13 cellular contexts compared by ENCODE assay signal in the genomic region with DNA sequence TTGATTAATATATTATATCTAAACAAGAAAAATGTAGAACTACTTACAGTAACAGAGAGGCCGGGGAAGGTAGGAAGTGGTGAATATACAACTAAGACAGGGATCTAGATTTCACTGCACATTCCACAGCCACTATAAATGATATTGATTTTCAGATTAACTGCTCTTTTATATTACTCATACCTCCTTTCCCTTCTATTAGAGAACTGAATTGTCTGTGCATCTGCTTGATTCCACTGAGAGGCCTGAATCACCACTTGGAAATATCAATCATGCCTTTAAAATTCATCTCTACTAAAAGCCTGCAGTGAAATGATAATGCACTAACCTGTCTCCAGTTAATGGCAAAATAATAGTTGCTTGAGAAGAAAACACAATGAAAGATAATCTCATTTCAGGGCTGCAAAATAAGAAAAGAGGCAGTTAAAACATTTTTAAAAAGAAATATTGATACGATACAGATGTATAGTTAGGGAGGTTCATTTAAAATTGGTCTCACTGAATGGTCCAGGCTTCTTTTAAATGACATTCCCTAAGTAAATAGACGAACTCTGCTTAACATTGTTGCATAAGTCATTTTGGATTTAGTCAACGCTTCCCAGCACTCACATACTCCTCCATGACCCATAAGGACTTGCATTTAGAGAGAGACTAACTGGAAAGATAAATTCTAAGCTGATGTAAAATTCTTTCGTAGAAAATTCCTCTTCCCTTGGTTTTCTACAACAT. TPM values are rescaled to one million over a fixed set of nuclear protein-coding genes. Genes with fewer than 3 reads are reported as not detected.
A peak's percentile ranks its signal among the peaks of the same experiment; 100 is the strongest.
DNase-seq lines count a peak whose midpoint lies in the region; ATAC-seq and TF ChIP-seq lines count a peak whose summit lies in the region.
"Had no signal": no experiment of that assay in that cellular context is flagged by ENCODE, and none has a peak within 500 bp of the region (broad histone marks: within the 10 kb centered on the region; RNA-seq: fewer than 3 reads in every experiment).

No MANE protein-coding gene starts in this region.

- no peak overlapping the region for H3K27ac ChIP-seq in AG04450 (ENCODE audit: low read depth, low read length)
- no peak overlapping the region for H3K27ac ChIP-seq in IMR-90 (ENCODE audit: insufficient read depth, low read length)
- H3K27ac ChIP-seq in muscle layer of duodenum (ENCODE audit: low read length): peak overlapping the region; percentile 90
- no peak overlapping the region for H3K27ac ChIP-seq in aorta (ENCODE audit: low read depth in 1 of 2, low read length in 2 of 2)
- H3K27ac ChIP-seq: SJCRH30 had no signal

- DNase-seq in AG04450 (ENCODE audit: low read depth, low spot score): no peak
- DNase-seq in IMR-90: peak; percentile 36
- no peak for DNase-seq in adipocyte (ENCODE audit: low read depth)
- DNase-seq in aorta: no peak
- no peak for DNase-seq in ureter (ENCODE audit: low spot score)
- no peak for DNase-seq in T1000 (lab: John Stamatoyannopoulos, UW)
- DNase-seq: activated naive CD8-positive, alpha-beta T cell treated with anti-CD3 and anti-CD28 coated beads, Interleukin-2, amount 10 ng/mL, durations not matched to agents 7 days and 5 days; C1 segment of cervical spinal cord; KBM-7; SJCRH30; stimulated activated naive CD4-positive, alpha-beta T cell treated with Interleukin-2 at 50 U/mL for 16 hours had no signal

- H2AFZ ChIP-seq in IMR-90 (replicated peaks; ENCODE audit: low read length, poor library complexity): no peak overlapping the region

- WGBS in IMR-90 (ENCODE audit: extremely low coverage in 2 of 2, insufficient read length in 1 of 2), 2 experiments: no CpG with 5 or more reads among the region's 5 CpGs
- 91 to 92% methylated on average over 5 of the region's 5 CpGs for WGBS in aorta, 2 donors

- no peak overlapping the region for H2AK9ac ChIP-seq in IMR-90 (replicated peaks; ENCODE audit: low read depth, low read length, poor library complexity)

- no peak overlapping the region for H4K5ac ChIP-seq in IMR-90 (ENCODE audit: low read depth, low read length)

- POLR2A ChIA-PET in AG04450 (lab: Yijun Ruan, JAX) (interaction anchor here (0.9 kb wide), 1 partner anchor 134 kb away, joined by 3 read pairs; no protein-coding TSS in a partner anchor), IMR-90 (lab: Charles Lee; ENCODE audit: unreplicated experiment) (no interaction called here)

- peaks cover 3% of the 10 kb centered on the region; the same call in 1 of the 2 replicates for H4K20me1 ChIP-seq in IMR-90 (ENCODE audit: insufficient read depth, low read length)

- H2BK5ac ChIP-seq in IMR-90 (ENCODE audit: low read depth, low read length, poor library complexity, severe bottlenecking): peak overlapping the region; percentile 59

- peaks cover 6% of the 10 kb centered on the region; the same call in 1 of the 2 replicates for H3K9me1 ChIP-seq in IMR-90 (ENCODE audit: insufficient read depth, low read length)

- no peak for TF ChIP-seq RAD21 in IMR-90 (IDR thresholded peaks at IDR 0.05; ENCODE audit: low read length)

- no peak overlapping the region for H3K56ac ChIP-seq in IMR-90 (ENCODE audit: extremely low read depth, insufficient read depth, low read length)

- H3K4me3 ChIP-seq in AG04450 (ENCODE audit: low read depth, low read length) (peak overlapping the region; percentile 83), IMR-90 (ENCODE audit: insufficient read depth, low read depth, low read length) (no peak overlapping the region), adipocyte (ENCODE audit: low read length) (peak overlapping the region; percentile 87), muscle layer of duodenum (ENCODE audit: low read depth in 1 of 2, low read length in 2 of 2) (peak overlapping the region; percentile 80 to 98), aorta (ENCODE audit: low read length in 2 of 2) (no peak overlapping the region)
- H3K4me3 ChIP-seq: SJCRH30 had no signal

- BruUV-seq in IMR-90 (replicated peaks; lab: Mats Ljungman, UMichigan): no TSS peak

- H3K4me1 ChIP-seq in IMR-90 (ENCODE audit: control insufficient read depth, insufficient read depth, low read length): peaks cover 1% of the 10 kb centered on the region; the same call in 1 of the 2 replicates
- peaks cover 55% of the 10 kb centered on the region for H3K4me1 ChIP-seq in adipocyte (ENCODE audit: control insufficient read depth, insufficient read depth, low read length)
- peaks cover 8 to 27% of the 10 kb centered on the region in 2 donors for H3K4me1 ChIP-seq in muscle layer of duodenum (ENCODE audit: control insufficient read depth in 1 of 2, insufficient read depth in 2 of 2, low read length in 2 of 2)
- no peaks in the 10 kb centered on the region for H3K4me1 ChIP-seq in aorta (ENCODE audit: control insufficient read depth in 1 of 2, insufficient read depth in 2 of 2, low read length in 2 of 2)

- no peak overlapping the region for H4K91ac ChIP-seq in IMR-90 (ENCODE audit: insufficient read depth, low read depth, low read length)

- H3K9ac ChIP-seq in IMR-90 (ENCODE audit: low read depth, low read length): no peak overlapping the region
- H3K9ac ChIP-seq in adipocyte (ENCODE audit: low read length): peak overlapping the region; percentile 98

- H3K4me2 ChIP-seq in IMR-90 (ENCODE audit: low read depth, low read length): peak overlapping the region; percentile 46; the same call in 1 of the 2 replicates

- in situ Hi-C loops in IMR-90 (cut with MboI; ENCODE audit: low sequenced_read_pairs): no loop called here

- ATAC-seq in IMR-90 (ENCODE audit: low read depth) (no peak), aorta (ENCODE audit: low FRiP score) (no peak), GM19452 (IDR thresholded peaks at IDR 0.05; ENCODE audit: unreplicated experiment) (no peak)

- no peak for TF ChIP-seq POLR2A in IMR-90 (IDR thresholded peaks at IDR 0.05; ENCODE audit: low read depth, low read length)

- no peak overlapping the region for H3K4ac ChIP-seq in IMR-90 (ENCODE audit: low read depth, low read length)

- intact Hi-C loops in IMR-90 (cut with micrococcal nuclease): no loop called here
- intact Hi-C loops in aorta (cut with DNase I): no loop called here

- peak overlapping the region in 1 of 2 experiments; percentile 14; a peak in 1 of 4 replicates for H4K8ac ChIP-seq in IMR-90 (ENCODE audit: low read depth in 2 of 2, low read length in 2 of 2)

- peaks cover 27 to 42% of the 10 kb centered on the region in 2 experiments for H3K79me1 ChIP-seq in IMR-90 (ENCODE audit: low read depth in 1 of 2, low read length in 2 of 2)

- H2AK5ac ChIP-seq in IMR-90 (ENCODE audit: low read depth, low read length): no peak overlapping the region

- peaks cover 20% of the 10 kb centered on the region for H3K36me3 ChIP-seq in IMR-90 (ENCODE audit: control insufficient read depth, insufficient read depth, low read length)
- peaks cover 51% of the 10 kb centered on the region for H3K36me3 ChIP-seq in adipocyte (ENCODE audit: control insufficient read depth, insufficient read depth, low read length, severe bottlenecking)
- peaks cover 16 to 17% of the 10 kb centered on the region in 2 donors for H3K36me3 ChIP-seq in muscle layer of duodenum (ENCODE audit: control insufficient read depth in 1 of 2, insufficient read depth in 2 of 2, low read length in 2 of 2)
- no peaks in the 10 kb centered on the region for H3K36me3 ChIP-seq in aorta (ENCODE audit: control insufficient read depth in 1 of 2, insufficient read depth in 2 of 2, low read length in 1 of 2)

- H2BK120ac ChIP-seq in IMR-90 (ENCODE audit: low read depth, low read length): no peak overlapping the region

- dilution Hi-C loops in IMR-90 (cut with HindIII; ENCODE audit: low sequenced_read_pairs, unreplicated experiment): no loop called here

- H3K27me3 ChIP-seq in AG04450 (ENCODE audit: control insufficient read depth, insufficient read depth, low read length) (no peaks in the 10 kb centered on the region), IMR-90 (ENCODE audit: control insufficient read depth, insufficient read depth, low read length) (no peaks in the 10 kb centered on the region), adipocyte (replicated peaks; ENCODE audit: control insufficient read depth, insufficient read depth, low read length) (no peaks in the 10 kb centered on the region), muscle layer of duodenum (ENCODE audit: low read depth, low read length) (no peaks in the 10 kb centered on the region), aorta (ENCODE audit: control insufficient read depth in 1 of 2, insufficient read depth in 2 of 2, low read length in 1 of 2) (no peaks in the 10 kb centered on the region)
- H3K27me3 ChIP-seq: SJCRH30 had no signal

- no peak overlapping the region for H3K14ac ChIP-seq in IMR-90 (replicated peaks; ENCODE audit: low read depth, low read length)

- no peak overlapping the region for H2BK15ac ChIP-seq in IMR-90 (ENCODE audit: low read depth, low read length)

- H3K9me3 ChIP-seq in AG04450 (ENCODE audit: control insufficient read depth, insufficient read depth, low read length) (peaks cover 4% of the 10 kb centered on the region; the same call in 1 of the 2 replicates), IMR-90 (ENCODE audit: control insufficient read depth, insufficient read depth, low read length) (no peaks in the 10 kb centered on the region), adipocyte (ENCODE audit: control insufficient read depth, low read length) (no peaks in the 10 kb centered on the region), muscle layer of duodenum (ENCODE audit: control insufficient read depth in 1 of 2, low read length in 2 of 2) (no peaks in the 10 kb centered on the region), aorta (ENCODE audit: control insufficient read depth, low read length) (no peaks in the 10 kb centered on the region)
- H3K9me3 ChIP-seq: SJCRH30 had no signal

- no peak overlapping the region for H2BK20ac ChIP-seq in IMR-90 (ENCODE audit: low read depth, low read length)

- TF ChIP-seq CTCF in AG04450 (IDR thresholded peaks at IDR 0.05; ENCODE audit: low read depth, low read length) (no peak), IMR-90 (conservative IDR thresholded peaks at IDR 0.05; ENCODE audit: low read depth, low read length) (no peak)

- CTCF ChIA-PET in AG04450 (lab: Charles Lee) (interaction anchor here (0.8 to 0.9 kb wide), 2 partner anchors 56 to 146 kb away, joined by 3 read pairs; no protein-coding TSS in a partner anchor), IMR-90 (lab: Yijun Ruan, JAX) (interaction anchor here (0.6 kb wide), 2 partner anchors 152 to 218 kb away, joined by 3 read pairs; no protein-coding TSS in a partner anchor)

- H3K18ac ChIP-seq in IMR-90 (ENCODE audit: low read depth, low read length): no peak overlapping the region

- H3K23ac ChIP-seq in IMR-90 (ENCODE audit: low read depth, low read length): no peak overlapping the region; the same call in 1 of the 2 replicates

TF ChIP-seq in IMR-90, 13 proteins besides CTCF, POLR2A, EP300 and RAD21 (continues in another document):
- no peak for TF ChIP-seq CEBPB (IDR thresholded peaks at IDR 0.05; ENCODE audit: low read depth, low read length)

RNA-seq across cellular contexts. Expression of a gene that starts 3.8 kb away (rescaled TPM):
- 87.7 and 105 TPM in 2 replicates for polyA plus RNA-seq in AG04450 (2011; rRNA removed)
- polyA minus RNA-seq in AG04450 (2011; rRNA and poly(A)+ RNA removed): 38.8 and 65.1 TPM in 2 replicates
- total RNA-seq in IMR-90 (2012; rRNA removed): 88.5 and 115 TPM in 2 replicates
- polyA plus RNA-seq in IMR-90 (2012; rRNA removed): 36.5 and 46.8 TPM in 2 replicates
- 7.4 and 14.9 TPM in 2 replicates for polyA plus RNA-seq in IMR-90 (2012; cell fraction: cytosol; rRNA removed)
- 3.8 and 22.8 TPM in 2 replicates for polyA plus RNA-seq in IMR-90 (2012; cell fraction: nucleus; rRNA removed; ENCODE audit: low replicate concordance)
- total RNA-seq in aorta: 10 to 100 TPM; 82.6 to 88.0 TPM
- polyA plus RNA-seq in aorta: 10 to 100 TPM; 16.0 to 18.8 TPM
- 77.1 TPM for total RNA-seq in ureter

Comparison
In these comparisons a context has a peak if more than half of its experiments do, and no peak if none do; other contexts are left out.
1. H3K4me3 ChIP-seq: peak in AG04450 (single experiment), adipocyte (single experiment) and muscle layer of duodenum (2 of 2); none in IMR-90 (single experiment) and aorta (0 of 2).